18 cellular contexts compared by ENCODE assay signal in genomic region chr16:58862334-58863024, GRCh38.
DNase-seq lines count a peak whose midpoint lies in the region; ATAC-seq and TF ChIP-seq lines count a peak whose summit lies in the region.
"Had no signal": no experiment of that assay in that cellular context is flagged by ENCODE, and none has a peak within 500 bp of the region (broad histone marks: within the 10 kb centered on the region; RNA-seq: fewer than 3 reads in every experiment).

No MANE protein-coding gene starts in this region.

- no peak overlapping the region for H4K5ac ChIP-seq in mesendoderm (ENCODE audit: low read length)

- ATAC-seq in GM18867 (IDR thresholded peaks at IDR 0.05; ENCODE audit: unreplicated experiment) (peak; percentile 45), Right ventricle myocardium superior (ENCODE audit: poor library complexity) (no peak)
- ATAC-seq: lower lobe of right lung; stimulated activated memory B cell treated with anti-CD40 and anti-IgM and Interleukin-4, amounts not matched to agents 10 μg/mL and 1 μg/mL and 100 μg/mL, for 72 hours had no signal

- H3K27me3 ChIP-seq in MG63, result no peaks in the 10 kb centered on the region
- no peaks in the 10 kb centered on the region for H3K27me3 ChIP-seq in mesendoderm (ENCODE audit: insufficient read depth, low read length, poor library complexity)
- no peaks in the 10 kb centered on the region for H3K27me3 ChIP-seq in testis
- H3K27me3 ChIP-seq: suprapubic skin, vagina had no signal

- peak overlapping the region; percentile 56 for H3K27ac ChIP-seq in mesendoderm (ENCODE audit: low read depth, low read length)
- no peak overlapping the region for H3K27ac ChIP-seq in testis
- no peak overlapping the region for H3K27ac ChIP-seq in OCI-LY7 (ENCODE audit: low read depth, low read length, poor library complexity, severe bottlenecking)
- H3K27ac ChIP-seq: lower lobe of right lung, prostate gland, skin epidermis, suprapubic skin, vagina, WERI-Rb-1 had no signal

- peak; percentile 38 for DNase-seq in MG63
- peak; percentile 16 for DNase-seq in astrocyte of the hippocampus (ENCODE audit: low read depth, low spot score)
- peak; percentile 75 for DNase-seq in mesendoderm
- no peak for DNase-seq in Right ventricle myocardium superior
- no peak for DNase-seq in testis
- no peak for DNase-seq in OCI-LY7 (ENCODE audit: low spot score)
- DNase-seq: kidney; lower lobe of right lung; NCI-H1105 treated with DMSO at 0.1 percent for 48 hours; NCI-H510A treated with DMSO at 0.1 percent for 48 hours; stimulated activated CD4-positive, alpha-beta T cell treated with anti-CD3 and anti-CD28 coated beads, Interleukin-2, amount 100 ng/mL, for 24 hours; WERI-Rb-1 had no signal

- H2AFZ ChIP-seq in OCI-LY7 (ENCODE audit: low read length), result no peak overlapping the region

- H2BK120ac ChIP-seq in mesendoderm (ENCODE audit: low read depth, low read length), result no peak overlapping the region

- no peaks in the 10 kb centered on the region for H3K79me2 ChIP-seq in mesendoderm (ENCODE audit: control insufficient read depth, insufficient read depth, low read length)
- no peaks in the 10 kb centered on the region for H3K79me2 ChIP-seq in OCI-LY7 (ENCODE audit: insufficient read depth, low read depth, low read length)

- no peak overlapping the region for H3K9ac ChIP-seq in mesendoderm (ENCODE audit: low read length)

- no peaks in the 10 kb centered on the region for H4K20me1 ChIP-seq in OCI-LY7 (ENCODE audit: insufficient read depth, low read length)

- no peak overlapping the region for H2BK5ac ChIP-seq in mesendoderm (ENCODE audit: low read length)

- H3K18ac ChIP-seq in mesendoderm (ENCODE audit: low read length), result peak overlapping the region; percentile 91

- H4K8ac ChIP-seq in mesendoderm (ENCODE audit: low read depth, low read length), result no peak overlapping the region

- H3K23ac ChIP-seq in mesendoderm (ENCODE audit: low read length), result no peak overlapping the region

- no peak for TF ChIP-seq POLR2A in testis (IDR thresholded peaks at IDR 0.05)

- H3K9me3 ChIP-seq in MG63 (no peaks in the 10 kb centered on the region; the same call in 1 of the 2 replicates), testis (no peaks in the 10 kb centered on the region), OCI-LY7 (ENCODE audit: low read length) (no peaks in the 10 kb centered on the region)
- H3K9me3 ChIP-seq: lower lobe of right lung, prostate gland, suprapubic skin, vagina had no signal

- POLR2A ChIA-PET in OCI-LY7 (lab: Charles Lee), result interaction anchor here (1.4 kb wide), 1 partner anchor 9 kb away, joined by 5 read pairs; no protein-coding TSS in a partner anchor

- H3K4ac ChIP-seq in mesendoderm (ENCODE audit: low read depth, low read length), result no peak overlapping the region

- no peak for TF ChIP-seq CTCF in testis (IDR thresholded peaks at IDR 0.05)
- TF ChIP-seq CTCF in OCI-LY7 (conservative IDR thresholded peaks at IDR 0.05; ENCODE audit: low read length), result no peak

- no peak overlapping the region for H2AK5ac ChIP-seq in mesendoderm (ENCODE audit: low read length)

- no peak overlapping the region for H2BK15ac ChIP-seq in mesendoderm (replicated peaks; ENCODE audit: low read depth)

- no peak overlapping the region for H3K4me3 ChIP-seq in MG63
- H3K4me3 ChIP-seq in mesendoderm (ENCODE audit: low read length), result no peak overlapping the region
- H3K4me3 ChIP-seq in testis, result no peak overlapping the region
- no peak overlapping the region for H3K4me3 ChIP-seq in OCI-LY7 (ENCODE audit: low read depth, low read length, poor library complexity, severe bottlenecking)
- H3K4me3 ChIP-seq: lower lobe of right lung, prostate gland, skin epidermis, suprapubic skin, vagina had no signal

- CTCF ChIA-PET in OCI-LY7 (lab: Charles Lee; ENCODE audit: unreplicated experiment), result no interaction called here

- H3K79me1 ChIP-seq in mesendoderm (ENCODE audit: low read length), result no peaks in the 10 kb centered on the region

- WGBS in mesendoderm (ENCODE audit: extremely low coverage, insufficient coverage, low lambda C conversion rate), result no CpG with 5 or more reads among the region's 9 CpGs
- 69 to 77% methylated on average over 9 of the region's 9 CpGs for WGBS in testis, 2 donors

- H3K9me2 ChIP-seq in OCI-LY7 (ENCODE audit: insufficient read depth, low read length), result no peaks in the 10 kb centered on the region

- H3K36me3 ChIP-seq in MG63, result no peaks in the 10 kb centered on the region
- H3K36me3 ChIP-seq in mesendoderm (ENCODE audit: control insufficient read depth, insufficient read depth, low read length), result no peaks in the 10 kb centered on the region
- H3K36me3 ChIP-seq in testis (ENCODE audit: low read depth, missing control alignments), result no peaks in the 10 kb centered on the region
- no peaks in the 10 kb centered on the region for H3K36me3 ChIP-seq in OCI-LY7 (ENCODE audit: insufficient read depth, low read length)
- H3K36me3 ChIP-seq: lower lobe of right lung, prostate gland, suprapubic skin, vagina, WERI-Rb-1 had no signal

- H3K4me2 ChIP-seq in mesendoderm (ENCODE audit: low read length) (no peak overlapping the region), OCI-LY7 (ENCODE audit: low read length) (no peak overlapping the region)

- intact Hi-C loops in Right ventricle myocardium superior (cut with DNase I), result no loop called here
- intact Hi-C loops in testis (cut with DNase I; ENCODE audit: low total_unique reads), result no loop called here
- intact Hi-C loops in OCI-LY7 (cut with micrococcal nuclease; ENCODE audit: unreplicated experiment), result no loop called here

- H3K56ac ChIP-seq in mesendoderm (ENCODE audit: low read length), result peak overlapping the region; percentile 69

- no TSS peak for BruUV-seq in OCI-LY7 (replicated peaks; lab: Mats Ljungman, UMichigan)

- H3K4me1 ChIP-seq in mesendoderm (ENCODE audit: control insufficient read depth, low read depth, low read length) (peaks cover 8% of the 10 kb centered on the region), testis (no peaks in the 10 kb centered on the region), OCI-LY7 (ENCODE audit: insufficient read depth, low read length, poor library complexity, severe bottlenecking) (no peaks in the 10 kb centered on the region)
- H3K4me1 ChIP-seq: lower lobe of right lung, prostate gland, suprapubic skin, vagina had no signal

Comparison
In these comparisons a context has a peak if more than half of its experiments do, and no peak if none do; other contexts are left out.
1. DNase-seq: peak in MG63 (single experiment), astrocyte of the hippocampus (single experiment) and mesendoderm (single experiment); none in Right ventricle myocardium superior (single experiment), testis (single experiment) and OCI-LY7 (single experiment).